In the genomic region with DNA sequence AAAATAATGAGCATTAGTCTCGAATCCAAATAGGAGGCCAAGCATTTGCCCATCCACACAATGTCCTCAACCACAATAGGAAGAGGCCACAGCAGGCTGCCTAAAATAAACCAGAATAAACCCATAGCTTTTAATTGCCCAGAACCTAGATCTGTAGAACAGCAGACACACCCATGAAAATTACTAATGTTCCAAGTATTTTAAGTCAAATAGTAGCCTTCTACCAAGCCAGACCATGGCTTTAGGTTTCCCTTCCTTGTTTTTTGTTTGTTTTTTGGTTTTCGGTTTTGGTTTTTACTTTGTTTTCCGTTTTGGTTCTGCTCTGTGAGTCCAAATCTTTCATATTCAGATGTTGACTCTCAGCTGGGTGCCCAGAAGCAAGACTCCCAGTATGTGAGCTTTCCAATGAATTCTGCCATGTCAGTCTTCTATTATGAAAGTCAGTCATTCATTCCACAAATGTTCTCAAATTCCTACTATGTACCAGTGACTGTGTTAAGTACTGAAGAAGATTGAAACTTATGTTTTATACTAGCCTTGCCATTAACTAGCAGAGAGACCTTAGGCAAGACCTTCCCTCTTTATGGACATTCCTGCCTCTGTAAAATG, we compare ENCODE assay signal across 11 cellular contexts. TPM values are rescaled to one million over a fixed set of nuclear protein-coding genes. Genes with fewer than 3 reads are reported as not detected.
A peak's percentile ranks its signal among the peaks of the same experiment; 100 is the strongest.
DNase-seq lines count a peak whose midpoint lies in the region; ATAC-seq and TF ChIP-seq lines count a peak whose summit lies in the region.
"Had no signal": no experiment of that assay in that cellular context is flagged by ENCODE, and none has a peak within 500 bp of the region (broad histone marks: within the 10 kb centered on the region; RNA-seq: fewer than 3 reads in every experiment).

No MANE protein-coding gene starts in this region.

- peaks cover 0 to 81% (median 69%) of the 10 kb centered on the region in 4 donors for H3K4me1 ChIP-seq in sigmoid colon
- H3K4me1 ChIP-seq in ascending aorta, result no peaks in the 10 kb centered on the region

- no peak for TF ChIP-seq POLR2A in sigmoid colon (IDR thresholded peaks at IDR 0.05)

- 84 to 87% methylated on average over 3 of the region's 3 CpGs for WGBS in sigmoid colon, 2 donors

- intact Hi-C loops in sigmoid colon (cut with DNase I), result loop anchor here (10.0 kb wide), 1 partner anchor 519 kb away; no protein-coding TSS in a partner anchor
- intact Hi-C loops in ascending aorta (cut with DNase I), result no loop called here

- DNase-seq in MG63 (no peak), sigmoid colon (no peak), GF-D8 (lab: John Stamatoyannopoulos, UW) (no peak), COLO668 (lab: John Stamatoyannopoulos, UW; ENCODE audit: unreplicated experiment) (no peak), ascending aorta (ENCODE audit: low spot score in 2 of 2) (no peak)
- DNase-seq in activated CD4-positive, alpha-beta T cell treated with anti-CD3 and anti-CD28 coated beads, Interleukin-2, amount 50 U/mL, for 1 hour, result no peak
- DNase-seq: NCI-H345; stimulated activated naive CD4-positive, alpha-beta T cell treated with Interleukin-2 at 50 U/mL for 16 hours had no signal

- ATAC-seq in GM19035 (IDR thresholded peaks at IDR 0.05; ENCODE audit: unreplicated experiment) (peak; percentile 86), HG02763 (IDR thresholded peaks at IDR 0.05; ENCODE audit: unreplicated experiment) (peak; percentile 93)
- ATAC-seq: HepG2 had no signal

- TF ChIP-seq CTCF in sigmoid colon (IDR thresholded peaks at IDR 0.05) (no peak), ascending aorta (IDR thresholded peaks at IDR 0.05) (no peak)

- H3K27me3 ChIP-seq in MG63, result no peaks in the 10 kb centered on the region
- no peaks in the 10 kb centered on the region for H3K27me3 ChIP-seq in sigmoid colon
- H3K27me3 ChIP-seq in ascending aorta, result no peaks in the 10 kb centered on the region

- H3K4me3 ChIP-seq in MG63 (peak overlapping the region; percentile 13; the same call in 1 of the 2 replicates), sigmoid colon (no peak overlapping the region), ascending aorta (no peak overlapping the region)

- H3K9me3 ChIP-seq in MG63, result 0 out of 2 replicates have a peak, but pooled peaks cover 2% of the 10 kb centered on the region
- no peaks in the 10 kb centered on the region for H3K9me3 ChIP-seq in sigmoid colon
- no peaks in the 10 kb centered on the region for H3K9me3 ChIP-seq in ascending aorta

- no peak for TF ChIP-seq EP300 in sigmoid colon (IDR thresholded peaks at IDR 0.05)

- H3K36me3 ChIP-seq in MG63 (no peaks in the 10 kb centered on the region), sigmoid colon (no peaks in the 10 kb centered on the region), ascending aorta (no peaks in the 10 kb centered on the region)

- H3K27ac ChIP-seq in sigmoid colon (peak overlapping the region; percentile 73 to 88 (median 82)), ascending aorta (no peak overlapping the region)

RNA-seq across cellular contexts. Expression of a gene that starts 57.8 kb away (rescaled TPM):
- total RNA-seq in MG63 (2014; rRNA removed; shearing (Covaris generic); ENCODE audit: low replicate concordance), result 1.4 and 3.9 TPM in 2 replicates
- total RNA-seq in sigmoid colon (100 to 1,000 TPM in 2 of 4 donors, 10 to 100 TPM in 2; 80.3 to 122 (median 103) TPM), ascending aorta (31.3 TPM)
- 10 to 100 TPM in 1 of 3 donors, 1 to 10 TPM in 2; 1.6 to 10.6 (median 4.2) TPM for polyA plus RNA-seq in sigmoid colon
- total RNA-seq: HepG2 had no signal

Comparison
In these comparisons a context has a peak if more than half of its experiments do, and no peak if none do; other contexts are left out.
1. H3K27ac ChIP-seq: peak in sigmoid colon (4 of 4); none in ascending aorta (0 of 2).